8 cellular contexts compared by ENCODE assay signal in genomic region chr6:125314019-125314581, GRCh38. TPM values are rescaled to one million over a fixed set of nuclear protein-coding genes. Genes with fewer than 3 reads are reported as not detected.
DNase-seq lines count a peak whose midpoint lies in the region; ATAC-seq and TF ChIP-seq lines count a peak whose summit lies in the region.

No MANE protein-coding gene starts in this region.

- H2AFZ ChIP-seq in neural cell (ENCODE audit: low read depth, low read length) = no peak overlapping the region

- TF ChIP-seq RAD21 in neural cell (conservative IDR thresholded peaks at IDR 0.05) = peak; percentile 95

- H3F3A ChIP-seq in DOHH2 (ENCODE audit: control insufficient read depth, insufficient read depth) = no peaks in the 10 kb centered on the region
- H3F3A ChIP-seq in neural cell (ENCODE audit: insufficient read depth, low read length, poor library complexity, severe bottlenecking) = no peaks in the 10 kb centered on the region

- H3K79me2 ChIP-seq in DOHH2 (ENCODE audit: control insufficient read depth, low read length) (no peaks in the 10 kb centered on the region), neural cell (replicated peaks; ENCODE audit: insufficient read depth, low read length) (no peaks in the 10 kb centered on the region)

- peaks cover 6% of the 10 kb centered on the region; the same call in 1 of the 2 replicates for H3K4me1 ChIP-seq in DOHH2 (ENCODE audit: control insufficient read depth, low read length)

- H3K4me2 ChIP-seq in DOHH2 (ENCODE audit: low read length) (no peak overlapping the region), neural cell (ENCODE audit: low read length) (no peak overlapping the region)

- no peaks in the 10 kb centered on the region for H3K36me3 ChIP-seq in DOHH2 (ENCODE audit: control insufficient read depth, low read length)
- no peaks in the 10 kb centered on the region for H3K36me3 ChIP-seq in neural cell (ENCODE audit: insufficient read depth, low read length)

- peak; percentile 86 for ATAC-seq in GM19455 (IDR thresholded peaks at IDR 0.05; ENCODE audit: unreplicated experiment)
- peak; percentile 96 for ATAC-seq in HG03432 (IDR thresholded peaks at IDR 0.05; ENCODE audit: unreplicated experiment)

- TF ChIP-seq CTCF in DOHH2 (IDR thresholded peaks at IDR 0.05; ENCODE audit: low read depth, low read length, poor library complexity, severe bottlenecking) = peak; percentile 95
- TF ChIP-seq CTCF in neural cell (IDR thresholded peaks at IDR 0.05; ENCODE audit: poor library complexity, severe bottlenecking) = peak; percentile 92

- peak; percentile 88 for DNase-seq in NCI-H69 (lab: John Stamatoyannopoulos, UW)
- DNase-seq in activated T-cell treated with anti-CD3 and anti-CD28 coated beads for 24 hours (ENCODE audit: low read depth) = peak; percentile 28
- peak; percentile 52 for DNase-seq in fibroblast of the conjunctiva (ENCODE audit: low read depth)
- no peak for DNase-seq in 8988T

- H3K27me3 ChIP-seq in DOHH2 (ENCODE audit: control insufficient read depth, low read length) (no peaks in the 10 kb centered on the region), neural cell (ENCODE audit: insufficient read depth, low read depth, low read length) (no peaks in the 10 kb centered on the region)

- H4K20me1 ChIP-seq in DOHH2 (ENCODE audit: control insufficient read depth, insufficient read depth, low read depth, low read length) (no peaks in the 10 kb centered on the region), neural cell (ENCODE audit: insufficient read depth) (no peaks in the 10 kb centered on the region)

- H3K9me2 ChIP-seq in DOHH2 (replicated peaks; ENCODE audit: control insufficient read depth, low read length) (no peaks in the 10 kb centered on the region), neural cell (ENCODE audit: insufficient read depth, low read length) (no peaks in the 10 kb centered on the region)

- H3K4me3 ChIP-seq in DOHH2 (ENCODE audit: low read length) (no peak overlapping the region), neural cell (ENCODE audit: low read length) (no peak overlapping the region)

- no peak for TF ChIP-seq EP300 in neural cell (conservative IDR thresholded peaks at IDR 0.05; ENCODE audit: poor library complexity, severe bottlenecking)

- H3K27ac ChIP-seq in DOHH2 (ENCODE audit: low read depth, low read length) (no peak overlapping the region), neural cell (ENCODE audit: low read length) (no peak overlapping the region)

- H3K9me3 ChIP-seq in DOHH2 (ENCODE audit: control insufficient read depth, insufficient read depth, low read length) (no peaks in the 10 kb centered on the region), neural cell (ENCODE audit: low read length) (no peaks in the 10 kb centered on the region)

- H3K9ac ChIP-seq in neural cell (ENCODE audit: low read length) = no peak overlapping the region

TF ChIP-seq in neural cell, 6 proteins besides CTCF, POLR2A, EP300 and RAD21:
- TF ChIP-seq SMC3 (conservative IDR thresholded peaks at IDR 0.05; ENCODE audit: poor library complexity) (peak; percentile 97), POLR2AphosphoS5 (IDR thresholded peaks at IDR 0.05) (no peak), MXI1 (conservative IDR thresholded peaks at IDR 0.05; ENCODE audit: poor library complexity, severe bottlenecking) (no peak)
TF ChIP-seq in neural cell: peak in this region for 1.

RNA-seq across cellular contexts. Expression of gene HDDC2, which starts 12.3 kb away (rescaled TPM):
- 72.1 and 75.2 TPM in 2 replicates for polyA plus RNA-seq in neural cell
- 35.3 and 35.4 TPM in 2 replicates for polyA minus RNA-seq in neural cell
